8 cellular contexts compared by ENCODE assay signal in genomic region chr14:36519431-36520321, GRCh38. TPM values are rescaled to one million over a fixed set of nuclear protein-coding genes. Genes with fewer than 3 reads are reported as not detected.
DNase-seq lines count a peak whose midpoint lies in the region; ATAC-seq, FAIRE-seq and TF ChIP-seq lines count a peak whose summit lies in the region.

Gene NKX2-1, minus strand, starts transcription at chr14:36520232. Its CDS starts 103 bp downstream, at chr14:36520129.

- peaks cover 5% of the 10 kb centered on the region for H3K9me3 Mint-ChIP-seq in activated naive CD8-positive, alpha-beta T cell treated with anti-CD3 and anti-CD28 coated beads, Interleukin-2, amount 10 ng/mL, durations not matched to agents 7 days and 5 days
- peaks cover 5% of the 10 kb centered on the region for H3K9me3 Mint-ChIP-seq in nephron

- peaks cover 6% of the 10 kb centered on the region for H3K4me1 Mint-ChIP-seq in activated naive CD8-positive, alpha-beta T cell treated with anti-CD3 and anti-CD28 coated beads, Interleukin-2, amount 10 ng/mL, durations not matched to agents 7 days and 5 days
- peaks cover 23% of the 10 kb centered on the region for H3K4me1 Mint-ChIP-seq in nephron

- FAIRE-seq in GM12891 (lab: Jason Lieb, UNC), result no peak

- TF ChIP-seq POLR2A in GM12891 (IDR thresholded peaks at IDR 0.05; ENCODE audit: low read depth, low read length), result no peak

- DNase-seq in DMS153 (lab: John Stamatoyannopoulos, UW) (peak; percentile 63), LoVo (ENCODE audit: low spot score) (peak; percentile 44), GM12891 (ENCODE audit: insufficient read length, low spot score) (no peak), EL (no peak)
- peak; percentile 33 for DNase-seq in activated naive CD8-positive, alpha-beta T cell treated with anti-CD3 and anti-CD28 coated beads, Interleukin-2, amount 10 ng/mL, durations not matched to agents 7 days and 5 days

- H3K36me3 Mint-ChIP-seq in activated naive CD8-positive, alpha-beta T cell treated with anti-CD3 and anti-CD28 coated beads, Interleukin-2, amount 10 ng/mL, durations not matched to agents 7 days and 5 days, result peaks cover 3% of the 10 kb centered on the region
- no peaks in the 10 kb centered on the region for H3K36me3 Mint-ChIP-seq in nephron (ENCODE audit: low read depth)

- peak within 1 kb of the TSS; percentile 64 for H3K4me3 Mint-ChIP-seq in activated naive CD8-positive, alpha-beta T cell treated with anti-CD3 and anti-CD28 coated beads, Interleukin-2, amount 10 ng/mL, durations not matched to agents 7 days and 5 days
- H3K4me3 Mint-ChIP-seq in nephron, result peak within 1 kb of the TSS; percentile 65 to 75 (median 68)

- ATAC-seq in activated naive CD8-positive, alpha-beta T cell treated with anti-CD3 and anti-CD28 coated beads, Interleukin-2, amount 10 ng/mL, durations not matched to agents 7 days and 5 days (ENCODE audit: low read depth), result no peak
- ATAC-seq in GM18502 (IDR thresholded peaks at IDR 0.05; ENCODE audit: poor library complexity, unreplicated experiment) (no peak), GM19397 (IDR thresholded peaks at IDR 0.05; ENCODE audit: unreplicated experiment) (no peak)

- H3K27ac Mint-ChIP-seq in activated naive CD8-positive, alpha-beta T cell treated with anti-CD3 and anti-CD28 coated beads, Interleukin-2, amount 10 ng/mL, durations not matched to agents 7 days and 5 days, result peak within 1 kb of the TSS; percentile 56
- H3K27ac Mint-ChIP-seq in nephron, result no peak within 1 kb of the TSS

- POLR2A ChIA-PET in activated naive CD8-positive, alpha-beta T cell treated with anti-CD3 and anti-CD28 coated beads, Interleukin-2, amount 10 ng/mL, durations not matched to agents 7 days and 5 days (lab: Charles Lee), result no interaction called here

- H3K27me3 Mint-ChIP-seq in activated naive CD8-positive, alpha-beta T cell treated with anti-CD3 and anti-CD28 coated beads, Interleukin-2, amount 10 ng/mL, durations not matched to agents 7 days and 5 days, result peaks cover 76% of the 10 kb centered on the region
- H3K27me3 Mint-ChIP-seq in nephron (ENCODE audit: low read depth), result peaks cover 98% of the 10 kb centered on the region

- TF ChIP-seq CTCF in nephron (IDR thresholded peaks at IDR 0.05; ENCODE audit: unreplicated experiment in 3 of 3), result no peak

TF ChIP-seq in GM12891, 5 proteins besides CTCF, POLR2A, EP300 and RAD21:
- TF ChIP-seq TAF1 (IDR thresholded peaks at IDR 0.05; ENCODE audit: low read depth, low read length), result no peak
- no peak for TF ChIP-seq SPI1 (IDR thresholded peaks at IDR 0.05; ENCODE audit: low read depth, low read length)
- no peak for TF ChIP-seq PAX5 (IDR thresholded peaks at IDR 0.05; ENCODE audit: insufficient read depth, low read length, severe bottlenecking)
- TF ChIP-seq POLR2AphosphoS5 (IDR thresholded peaks at IDR 0.05; ENCODE audit: low read depth, low read length), result no peak
- TF ChIP-seq POU2F2 (IDR thresholded peaks at IDR 0.05; ENCODE audit: low read depth, low read length), result no peak

RNA-seq across cellular contexts. Expression of gene NKX2-1, which starts in this region (rescaled TPM):
- total RNA-seq in activated naive CD8-positive, alpha-beta T cell treated with anti-CD3 and anti-CD28 coated beads, Interleukin-2, amount 10 ng/mL, durations not matched to agents 7 days and 5 days, result not detected
- polyA plus RNA-seq in GM12891 (2012; ENCODE audit: low read depth, missing spikeins), result not detected

Comparison
In these comparisons a context has a peak if more than half of its experiments do, and no peak if none do; other contexts are left out.
1. Peak in DNase-seq in activated naive CD8-positive, alpha-beta T cell treated with anti-CD3 and anti-CD28 coated beads, Interleukin-2, amount 10 ng/mL, durations not matched to agents 7 days and 5 days; RNA of the gene not detected or under 1 TPM.
2. DNase-seq: peak in DMS153 (single experiment) and LoVo (single experiment); none in GM12891 (single experiment) and EL (single experiment).